In the genomic region with DNA sequence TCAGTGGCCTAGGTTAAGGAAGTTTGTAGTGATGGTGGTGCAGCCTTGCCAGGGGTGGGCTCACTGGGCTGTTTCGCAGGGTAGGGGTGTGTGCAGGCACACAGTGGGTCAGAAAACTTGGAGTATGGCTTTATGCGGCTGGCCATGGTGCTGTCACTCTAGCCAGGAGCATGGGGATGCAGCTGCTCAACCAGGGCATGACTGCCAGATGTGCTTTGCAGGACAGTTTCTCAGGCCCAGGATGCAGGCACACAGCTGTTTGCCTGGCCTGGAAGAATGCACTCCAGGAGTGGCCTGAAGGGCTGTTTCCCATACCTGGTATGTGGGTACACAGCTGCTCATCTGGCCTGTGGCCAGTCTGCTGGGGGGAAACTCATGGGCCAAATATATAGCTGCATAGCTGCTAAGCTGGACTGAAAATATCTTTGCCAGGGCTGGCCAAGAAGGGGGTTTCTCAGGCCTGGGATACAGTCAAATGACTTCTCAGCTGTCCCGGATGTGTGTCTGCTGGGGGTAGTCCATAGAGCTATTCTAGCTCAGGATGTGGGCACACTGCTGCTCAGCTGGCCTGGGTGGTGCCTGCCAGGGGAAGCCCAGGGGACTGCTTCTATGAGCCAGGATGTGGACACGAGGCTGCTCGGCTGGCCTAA, we compare ENCODE assay signal across 8 cellular contexts. TPM values are rescaled to one million over a fixed set of nuclear protein-coding genes. Genes with fewer than 3 reads are reported as not detected.
DNase-seq lines count a peak whose midpoint lies in the region; ATAC-seq and TF ChIP-seq lines count a peak whose summit lies in the region.
"Not testable (repeated sequence)": the region's sequence is repeated elsewhere in the genome, so short reads cannot be mapped to it uniquely, and the experiment has no call there.

No MANE protein-coding gene starts in this region.

- peaks cover 23% of the 10 kb centered on the region for H3K4me1 ChIP-seq in DOHH2 (ENCODE audit: control insufficient read depth, low read length)
- not testable (repeated sequence) for H3K4me1 ChIP-seq in neural progenitor cell

- peak; percentile 67 for DNase-seq in RPMI8226
- peak; percentile 49 for DNase-seq in activated CD4-positive, alpha-beta memory T cell treated with anti-CD3 and anti-CD28 coated beads for 36 hours
- not testable (repeated sequence) for DNase-seq in activated naive CD8-positive, alpha-beta T cell treated with anti-CD3 and anti-CD28 coated beads for 36 hours; neural progenitor cell (ENCODE audit: low spot score)
- DNase-seq in glomerular visceral epithelial cell (ENCODE audit: extremely low spot score), result peak; percentile 53
- DNase-seq in stimulated activated naive CD8-positive, alpha-beta T cell treated with anti-CD3 and anti-CD28 coated beads, Interleukin-15, amount 100 ng/mL, for 72 hours, result peak in 1 of 2 donors; percentile 43

- H3K4me3 ChIP-seq in DOHH2 (ENCODE audit: low read length); neural progenitor cell: not testable (repeated sequence)

- H3K9me3 ChIP-seq in DOHH2 (ENCODE audit: control insufficient read depth, insufficient read depth, low read length); neural progenitor cell (ENCODE audit: low read depth): not testable (repeated sequence)

- POLR2A ChIA-PET in activated CD4-positive, alpha-beta memory T cell treated with anti-CD3 and anti-CD28 coated beads for 36 hours (lab: Charles Lee), result not testable (repeated sequence)

- not testable (repeated sequence) for H3K79me2 ChIP-seq in DOHH2 (ENCODE audit: control insufficient read depth, low read length); neural progenitor cell (ENCODE audit: low read depth)

- not testable (repeated sequence) for H3K9ac ChIP-seq in neural progenitor cell

- not testable (repeated sequence) for H2AFZ ChIP-seq in neural progenitor cell (replicated peaks)

- H3K4me2 ChIP-seq in DOHH2 (ENCODE audit: low read length), result peak overlapping the region; percentile 17; the same call in 1 of the 2 replicates
- not testable (repeated sequence) for H3K4me2 ChIP-seq in neural progenitor cell

- H3K9me3 Mint-ChIP-seq in activated CD4-positive, alpha-beta memory T cell treated with anti-CD3 and anti-CD28 coated beads for 36 hours, result peaks cover 15% of the 10 kb centered on the region
- H3K9me3 Mint-ChIP-seq in activated naive CD8-positive, alpha-beta T cell treated with anti-CD3 and anti-CD28 coated beads for 36 hours, result peaks cover 17% of the 10 kb centered on the region
- H3K9me3 Mint-ChIP-seq in neural progenitor cell, result peaks cover 15% of the 10 kb centered on the region
- peaks cover 15 to 20% of the 10 kb centered on the region in 2 donors for H3K9me3 Mint-ChIP-seq in stimulated activated naive CD8-positive, alpha-beta T cell treated with anti-CD3 and anti-CD28 coated beads, Interleukin-15, amount 100 ng/mL, for 72 hours

- CTCF ChIA-PET in activated CD4-positive, alpha-beta memory T cell treated with anti-CD3 and anti-CD28 coated beads for 36 hours (lab: Charles Lee), result not testable (repeated sequence)

- TF ChIP-seq CTCF in DOHH2 (IDR thresholded peaks at IDR 0.05; ENCODE audit: low read depth, low read length, poor library complexity, severe bottlenecking); neural progenitor cell (IDR thresholded peaks at IDR 0.05): not testable (repeated sequence)

- intact Hi-C loops in activated CD4-positive, alpha-beta memory T cell treated with anti-CD3 and anti-CD28 coated beads for 36 hours (cut with micrococcal nuclease), result not testable (repeated sequence)

- not testable (repeated sequence) for H3K27ac Mint-ChIP-seq in activated CD4-positive, alpha-beta memory T cell treated with anti-CD3 and anti-CD28 coated beads for 36 hours; neural progenitor cell
- peak overlapping the region; percentile 62 for H3K27ac Mint-ChIP-seq in activated naive CD8-positive, alpha-beta T cell treated with anti-CD3 and anti-CD28 coated beads for 36 hours
- peak overlapping the region; percentile 42 to 43 for H3K27ac Mint-ChIP-seq in stimulated activated naive CD8-positive, alpha-beta T cell treated with anti-CD3 and anti-CD28 coated beads, Interleukin-15, amount 100 ng/mL, for 72 hours

- not testable (repeated sequence) for H3F3A ChIP-seq in DOHH2 (ENCODE audit: control insufficient read depth, insufficient read depth)
- H3F3A ChIP-seq in neural progenitor cell (ENCODE audit: low read depth), result peaks cover 18% of the 10 kb centered on the region

- not testable (repeated sequence) for H3K9me2 ChIP-seq in DOHH2 (replicated peaks; ENCODE audit: control insufficient read depth, low read length)

- ATAC-seq in HG02610 (IDR thresholded peaks at IDR 0.05; ENCODE audit: unreplicated experiment), result peak; percentile 50
- peak; percentile 81 for ATAC-seq in stimulated activated naive CD8-positive, alpha-beta T cell treated with anti-CD3 and anti-CD28 coated beads, Interleukin-15, amount 100 ng/mL, for 72 hours

- peaks cover 21% of the 10 kb centered on the region for H3K4me1 Mint-ChIP-seq in activated CD4-positive, alpha-beta memory T cell treated with anti-CD3 and anti-CD28 coated beads for 36 hours (ENCODE audit: low read depth)
- H3K4me1 Mint-ChIP-seq in activated naive CD8-positive, alpha-beta T cell treated with anti-CD3 and anti-CD28 coated beads for 36 hours; neural progenitor cell: not testable (repeated sequence)
- H3K4me1 Mint-ChIP-seq in stimulated activated naive CD8-positive, alpha-beta T cell treated with anti-CD3 and anti-CD28 coated beads, Interleukin-15, amount 100 ng/mL, for 72 hours, result peaks cover 19% of the 10 kb centered on the region

- not testable (repeated sequence) for H3K27me3 ChIP-seq in DOHH2 (ENCODE audit: control insufficient read depth, low read length); neural progenitor cell

- not testable (repeated sequence) for H3K36me3 ChIP-seq in DOHH2 (ENCODE audit: control insufficient read depth, low read length)
- peaks cover 17% of the 10 kb centered on the region for H3K36me3 ChIP-seq in neural progenitor cell

- H3K27ac ChIP-seq in DOHH2 (ENCODE audit: low read depth, low read length); neural progenitor cell: not testable (repeated sequence)

- H3K36me3 Mint-ChIP-seq in activated CD4-positive, alpha-beta memory T cell treated with anti-CD3 and anti-CD28 coated beads for 36 hours, result peaks cover 19% of the 10 kb centered on the region
- not testable (repeated sequence) for H3K36me3 Mint-ChIP-seq in activated naive CD8-positive, alpha-beta T cell treated with anti-CD3 and anti-CD28 coated beads for 36 hours
- H3K36me3 Mint-ChIP-seq in neural progenitor cell, result peaks cover 44% of the 10 kb centered on the region

- not testable (repeated sequence) for H3K4me3 Mint-ChIP-seq in activated CD4-positive, alpha-beta memory T cell treated with anti-CD3 and anti-CD28 coated beads for 36 hours; activated naive CD8-positive, alpha-beta T cell treated with anti-CD3 and anti-CD28 coated beads for 36 hours
- peak overlapping the region; percentile 65 for H3K4me3 Mint-ChIP-seq in neural progenitor cell
- peak overlapping the region in 1 of 2 donors; percentile 5 for H3K4me3 Mint-ChIP-seq in stimulated activated naive CD8-positive, alpha-beta T cell treated with anti-CD3 and anti-CD28 coated beads, Interleukin-15, amount 100 ng/mL, for 72 hours

- H3K27me3 Mint-ChIP-seq in activated CD4-positive, alpha-beta memory T cell treated with anti-CD3 and anti-CD28 coated beads for 36 hours; activated naive CD8-positive, alpha-beta T cell treated with anti-CD3 and anti-CD28 coated beads for 36 hours; neural progenitor cell (ENCODE audit: insufficient read depth, low read depth); stimulated activated naive CD8-positive, alpha-beta T cell treated with anti-CD3 and anti-CD28 coated beads, Interleukin-15, amount 100 ng/mL, for 72 hours: not testable (repeated sequence)

- H4K20me1 ChIP-seq in DOHH2 (ENCODE audit: control insufficient read depth, insufficient read depth, low read depth, low read length); neural progenitor cell (ENCODE audit: low read depth): not testable (repeated sequence)

RNA-seq across cellular contexts. Expression of gene CSNK1E, which starts 56.7 kb away (rescaled TPM):
- 100 to 1,000 TPM; 104 to 105 TPM for total RNA-seq in activated CD4-positive, alpha-beta memory T cell treated with anti-CD3 and anti-CD28 coated beads for 36 hours
- total RNA-seq in activated naive CD8-positive, alpha-beta T cell treated with anti-CD3 and anti-CD28 coated beads for 36 hours, result 100 to 1,000 TPM; 111 to 114 TPM
- 106 and 205 TPM in 2 replicates for total RNA-seq in neural progenitor cell (ENCODE audit: low replicate concordance)
